In the genomic region with DNA sequence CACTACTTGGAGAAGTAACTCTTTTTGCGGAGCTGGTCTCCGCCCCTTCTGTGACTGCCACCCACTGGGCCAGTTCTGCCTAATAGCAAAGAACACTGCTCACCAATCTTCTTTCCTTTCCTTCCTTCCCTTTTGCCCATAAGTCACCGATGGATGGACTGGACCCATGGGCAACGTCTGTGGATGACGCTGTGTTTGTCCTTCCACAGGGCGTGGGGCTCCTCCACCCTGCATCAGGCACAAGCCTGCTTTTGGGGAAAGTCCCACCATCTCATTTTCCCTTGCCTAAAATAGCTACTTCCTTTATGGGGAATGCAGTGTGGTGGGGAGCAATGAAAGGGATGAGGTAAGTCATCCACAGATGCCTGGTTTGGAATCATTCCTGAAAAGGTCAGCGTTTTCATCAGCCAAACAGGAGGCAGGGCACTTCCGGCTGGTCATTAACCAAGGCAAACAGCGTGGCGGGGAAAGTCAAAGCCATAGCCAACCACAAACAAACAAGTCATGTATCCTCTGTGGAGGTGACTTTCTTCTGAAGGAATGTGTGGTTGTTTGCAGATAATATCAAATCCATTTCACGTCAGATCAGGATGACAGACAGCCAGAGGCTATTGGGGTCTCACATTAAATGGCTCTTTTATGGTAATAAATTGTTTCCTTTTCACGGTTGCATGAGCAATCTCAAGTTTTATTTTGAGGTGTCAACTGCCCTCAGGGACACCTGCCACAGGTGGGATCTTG, we compare ENCODE assay signal across 1 cellular context.
TF ChIP-seq lines count a peak whose summit lies in the region.

No MANE protein-coding gene starts in this region.

TF ChIP-seq in HepG2, 621 proteins besides CTCF, POLR2A, EP300 and RAD21 (continued from another document):
- TF ChIP-seq, protein P1, sequence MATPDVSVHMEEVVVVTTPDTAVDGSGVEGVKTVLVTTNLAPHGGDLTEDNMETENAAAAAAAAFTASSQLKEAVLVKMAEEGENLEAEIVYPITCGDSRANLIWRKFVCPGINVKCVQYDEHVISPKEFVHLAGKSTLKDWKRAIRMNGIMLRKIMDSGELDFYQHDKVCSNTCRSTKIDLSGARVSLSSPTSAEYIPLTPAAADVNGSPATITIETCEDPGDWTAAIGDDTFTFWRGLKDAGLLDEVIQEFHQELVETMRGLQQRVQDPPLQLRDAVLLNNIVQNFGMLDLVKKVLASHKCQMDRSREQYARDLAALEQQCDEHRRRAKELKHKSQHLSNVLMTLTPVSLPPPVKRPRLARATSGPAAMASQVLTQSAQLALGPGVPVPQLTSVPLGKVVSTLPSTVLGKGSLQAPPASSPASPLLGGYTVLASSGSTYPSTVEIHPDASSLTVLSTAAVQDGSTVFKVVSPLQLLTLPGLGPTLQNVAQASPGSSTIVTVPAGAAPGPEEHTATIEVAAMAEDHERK (CRISPR knock-in tag; IDR thresholded peaks at IDR 0.05; ENCODE audit: low read depth): no peak
- TF ChIP-seq ZNF230 (CRISPR knock-in tag; IDR thresholded peaks at IDR 0.05): peak; percentile 40; the same call in 1 of the 2 replicates
- peak; percentile 88; the same call in 1 of the 2 replicates for TF ChIP-seq SATB2 (CRISPR knock-in tag; IDR thresholded peaks at IDR 0.05)
- TF ChIP-seq, protein P2, sequence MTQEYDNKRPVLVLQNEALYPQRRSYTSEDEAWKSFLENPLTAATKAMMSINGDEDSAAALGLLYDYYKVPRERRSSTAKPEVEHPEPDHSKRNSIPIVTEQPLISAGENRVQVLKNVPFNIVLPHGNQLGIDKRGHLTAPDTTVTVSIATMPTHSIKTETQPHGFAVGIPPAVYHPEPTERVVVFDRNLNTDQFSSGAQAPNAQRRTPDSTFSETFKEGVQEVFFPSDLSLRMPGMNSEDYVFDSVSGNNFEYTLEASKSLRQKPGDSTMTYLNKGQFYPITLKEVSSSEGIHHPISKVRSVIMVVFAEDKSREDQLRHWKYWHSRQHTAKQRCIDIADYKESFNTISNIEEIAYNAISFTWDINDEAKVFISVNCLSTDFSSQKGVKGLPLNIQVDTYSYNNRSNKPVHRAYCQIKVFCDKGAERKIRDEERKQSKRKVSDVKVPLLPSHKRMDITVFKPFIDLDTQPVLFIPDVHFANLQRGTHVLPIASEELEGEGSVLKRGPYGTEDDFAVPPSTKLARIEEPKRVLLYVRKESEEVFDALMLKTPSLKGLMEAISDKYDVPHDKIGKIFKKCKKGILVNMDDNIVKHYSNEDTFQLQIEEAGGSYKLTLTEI (CRISPR knock-in tag; conservative IDR thresholded peaks at IDR 0.05): no peak
- TF ChIP-seq, protein P3, sequence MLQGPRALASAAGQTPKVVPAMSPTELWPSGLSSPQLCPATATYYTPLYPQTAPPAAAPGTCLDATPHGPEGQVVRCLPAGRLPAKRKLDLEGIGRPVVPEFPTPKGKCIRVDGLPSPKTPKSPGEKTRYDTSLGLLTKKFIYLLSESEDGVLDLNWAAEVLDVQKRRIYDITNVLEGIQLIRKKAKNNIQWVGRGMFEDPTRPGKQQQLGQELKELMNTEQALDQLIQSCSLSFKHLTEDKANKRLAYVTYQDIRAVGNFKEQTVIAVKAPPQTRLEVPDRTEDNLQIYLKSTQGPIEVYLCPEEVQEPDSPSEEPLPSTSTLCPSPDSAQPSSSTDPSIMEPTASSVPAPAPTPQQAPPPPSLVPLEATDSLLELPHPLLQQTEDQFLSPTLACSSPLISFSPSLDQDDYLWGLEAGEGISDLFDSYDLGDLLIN (CRISPR knock-in tag; IDR thresholded peaks at IDR 0.05; ENCODE audit: borderline replicate concordance): 0 out of 2 replicates have a peak, but pooled peaks have one; percentile 75
- no peak for TF ChIP-seq ZNF138 (CRISPR knock-in tag; IDR thresholded peaks at IDR 0.05; ENCODE audit: low read depth)
- TF ChIP-seq ZNF430 (CRISPR knock-in tag; IDR thresholded peaks at IDR 0.05): 0 out of 2 replicates have a peak, but pooled peaks have one; percentile 35
- no peak for TF ChIP-seq RBAK (CRISPR knock-in tag; IDR thresholded peaks at IDR 0.05)
- no peak for TF ChIP-seq GZF1 (CRISPR knock-in tag; IDR thresholded peaks at IDR 0.05)
- TF ChIP-seq GLI4 (CRISPR knock-in tag; IDR thresholded peaks at IDR 0.05; ENCODE audit: borderline replicate concordance): no peak
- TF ChIP-seq PRMT3 (CRISPR knock-in tag; IDR thresholded peaks at IDR 0.05; ENCODE audit: borderline replicate concordance, low read depth): no peak
- TF ChIP-seq ZFP1 (CRISPR knock-in tag; IDR thresholded peaks at IDR 0.05): peak; percentile 73; the same call in 1 of the 2 replicates
- no peak for TF ChIP-seq ZNF260 (CRISPR knock-in tag; IDR thresholded peaks at IDR 0.05; ENCODE audit: borderline replicate concordance, low read depth)
- TF ChIP-seq ATF7-NPFF (CRISPR knock-in tag; IDR thresholded peaks at IDR 0.05; ENCODE audit: low read depth): peak; percentile 50; the same call in 1 of the 2 replicates
- peak; percentile 77 for TF ChIP-seq ARNT2 (CRISPR knock-in tag; IDR thresholded peaks at IDR 0.05; ENCODE audit: low read depth)
- no peak; the same call in 1 of the 2 replicates for TF ChIP-seq ZNF274 (CRISPR knock-in tag; IDR thresholded peaks at IDR 0.05)
- peak; percentile 68; the same call in 1 of the 2 replicates for TF ChIP-seq CHD4 (IDR thresholded peaks at IDR 0.05; ENCODE audit: borderline replicate concordance, low read length)
- TF ChIP-seq REL (CRISPR knock-in tag; conservative IDR thresholded peaks at IDR 0.05): no peak
- TF ChIP-seq, protein P4, sequence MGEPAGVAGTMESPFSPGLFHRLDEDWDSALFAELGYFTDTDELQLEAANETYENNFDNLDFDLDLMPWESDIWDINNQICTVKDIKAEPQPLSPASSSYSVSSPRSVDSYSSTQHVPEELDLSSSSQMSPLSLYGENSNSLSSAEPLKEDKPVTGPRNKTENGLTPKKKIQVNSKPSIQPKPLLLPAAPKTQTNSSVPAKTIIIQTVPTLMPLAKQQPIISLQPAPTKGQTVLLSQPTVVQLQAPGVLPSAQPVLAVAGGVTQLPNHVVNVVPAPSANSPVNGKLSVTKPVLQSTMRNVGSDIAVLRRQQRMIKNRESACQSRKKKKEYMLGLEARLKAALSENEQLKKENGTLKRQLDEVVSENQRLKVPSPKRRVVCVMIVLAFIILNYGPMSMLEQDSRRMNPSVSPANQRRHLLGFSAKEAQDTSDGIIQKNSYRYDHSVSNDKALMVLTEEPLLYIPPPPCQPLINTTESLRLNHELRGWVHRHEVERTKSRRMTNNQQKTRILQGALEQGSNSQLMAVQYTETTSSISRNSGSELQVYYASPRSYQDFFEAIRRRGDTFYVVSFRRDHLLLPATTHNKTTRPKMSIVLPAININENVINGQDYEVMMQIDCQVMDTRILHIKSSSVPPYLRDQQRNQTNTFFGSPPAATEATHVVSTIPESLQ (CRISPR knock-in tag; conservative IDR thresholded peaks at IDR 0.05): no peak
- no peak for TF ChIP-seq RFX1 (IDR thresholded peaks at IDR 0.05)
